8 cellular contexts compared by ENCODE assay signal in genomic region chr14:49769581-49770211, GRCh38. TPM values are rescaled to one million over a fixed set of nuclear protein-coding genes. Genes with fewer than 3 reads are reported as not detected.
DNase-seq lines count a peak whose midpoint lies in the region; ATAC-seq, FAIRE-seq and TF ChIP-seq lines count a peak whose summit lies in the region.

No MANE protein-coding gene starts in this region.

- H3K27ac Mint-ChIP-seq in activated naive CD4-positive, alpha-beta T cell treated with anti-CD3 and anti-CD28 coated beads, Interleukin-2, amount 50 U/mL, for 72 hours = peak overlapping the region; percentile 97 to 99

- H3K4me1 Mint-ChIP-seq in activated T-cell treated with anti-CD3 and anti-CD28 coated beads, Interleukin-2, amount 50 U/mL, for 4 hours (ENCODE audit: low read depth) = peaks cover 32% of the 10 kb centered on the region

- no peak for ATAC-seq in activated T-cell treated with anti-CD3 and anti-CD28 coated beads, Interleukin-2, amount 50 U/mL, for 4 hours
- ATAC-seq in activated naive CD4-positive, alpha-beta T cell treated with anti-CD3 and anti-CD28 coated beads, Interleukin-2, amount 50 U/mL, for 72 hours = no peak
- no peak for ATAC-seq in thoracic aorta (ENCODE audit: insufficient number of reproducible peaks, low FRiP score, low read depth)
- no peak for ATAC-seq in GM18868 (IDR thresholded peaks at IDR 0.05; ENCODE audit: unreplicated experiment)

- H3K27ac ChIP-seq in layer of hippocampus (ENCODE audit: low read depth, low read length) (peak overlapping the region; percentile 96), thoracic aorta (peak overlapping the region; percentile 24 to 92)

- H3K9me3 Mint-ChIP-seq in activated T-cell treated with anti-CD3 and anti-CD28 coated beads, Interleukin-2, amount 50 U/mL, for 4 hours = no peaks in the 10 kb centered on the region
- H3K9me3 Mint-ChIP-seq in activated naive CD4-positive, alpha-beta T cell treated with anti-CD3 and anti-CD28 coated beads, Interleukin-2, amount 50 U/mL, for 72 hours = no peaks in the 10 kb centered on the region

- peaks cover 4% of the 10 kb centered on the region for H3K36me3 Mint-ChIP-seq in activated T-cell treated with anti-CD3 and anti-CD28 coated beads, Interleukin-2, amount 50 U/mL, for 4 hours (ENCODE audit: insufficient read depth)
- peaks cover 0 to 10% of the 10 kb centered on the region in 2 donors for H3K36me3 Mint-ChIP-seq in activated naive CD4-positive, alpha-beta T cell treated with anti-CD3 and anti-CD28 coated beads, Interleukin-2, amount 50 U/mL, for 72 hours

- no peak for FAIRE-seq in GM12892 (lab: Jason Lieb, UNC)

- no peak for DNase-seq in activated T-cell treated with anti-CD3 and anti-CD28 coated beads, Interleukin-2, amount 50 U/mL, for 4 hours
- DNase-seq in activated T-cell treated with anti-CD3 and anti-CD28 coated beads, Interleukin-2, amount 50 U/mL, for 48 hours = no peak
- no peak for DNase-seq in activated naive CD4-positive, alpha-beta T cell treated with anti-CD3 and anti-CD28 coated beads, Interleukin-2, amount 50 U/mL, for 72 hours (ENCODE audit: low spot score in 2 of 2)
- DNase-seq in thoracic aorta (ENCODE audit: low spot score) = no peak
- DNase-seq in GM12892 (ENCODE audit: insufficient read length) = no peak
- no peak for DNase-seq in NCI-H2081 (lab: John Stamatoyannopoulos, UW)

- no peaks in the 10 kb centered on the region for H3K27me3 ChIP-seq in layer of hippocampus (ENCODE audit: control insufficient read depth, insufficient read depth, low read length)
- no peaks in the 10 kb centered on the region for H3K27me3 ChIP-seq in thoracic aorta (replicated peaks; ENCODE audit: insufficient read depth)

- H3K36me3 ChIP-seq in thoracic aorta = peaks cover 8% of the 10 kb centered on the region

- no peaks in the 10 kb centered on the region for H3K9me3 ChIP-seq in thoracic aorta

- peak overlapping the region; percentile 96 for H3K4me3 Mint-ChIP-seq in activated T-cell treated with anti-CD3 and anti-CD28 coated beads, Interleukin-2, amount 50 U/mL, for 4 hours

- H3K4me3 ChIP-seq in thoracic aorta = peak overlapping the region; percentile 79

- no peaks in the 10 kb centered on the region for H3K27me3 Mint-ChIP-seq in activated T-cell treated with anti-CD3 and anti-CD28 coated beads, Interleukin-2, amount 50 U/mL, for 4 hours (ENCODE audit: low read depth)

- peaks cover 17 to 31% of the 10 kb centered on the region in 2 donors for H3K4me1 ChIP-seq in thoracic aorta (ENCODE audit: control insufficient read depth in 1 of 2, low read depth in 2 of 2)

- no peak for TF ChIP-seq POLR2A in GM12892 (IDR thresholded peaks at IDR 0.05; ENCODE audit: low read depth, low read length)

- no peak for TF ChIP-seq CTCF in thoracic aorta (IDR thresholded peaks at IDR 0.05)

RNA-seq across cellular contexts. Expression of gene KLHDC2, which starts 1.7 kb away (rescaled TPM):
- 10 to 100 TPM; 19.0 to 23.4 (median 22.5) TPM for total RNA-seq in activated T-cell treated with anti-CD3 and anti-CD28 coated beads, Interleukin-2, amount 50 U/mL, for 4 hours
- total RNA-seq in activated naive CD4-positive, alpha-beta T cell treated with anti-CD3 and anti-CD28 coated beads, Interleukin-2, amount 50 U/mL, for 72 hours = 10 to 100 TPM; 19.1 to 20.6 TPM
- 10 to 100 TPM; 48.4 to 53.9 TPM for total RNA-seq in thoracic aorta
- 26.3 TPM for polyA plus RNA-seq in GM12892 (2012; ENCODE audit: missing spikeins)
